10 cellular contexts compared by ENCODE assay signal in genomic region chrX:13472975-13473665, GRCh38.
DNase-seq lines count a peak whose midpoint lies in the region; ATAC-seq and TF ChIP-seq lines count a peak whose summit lies in the region.
"Had no signal": no experiment of that assay in that cellular context is flagged by ENCODE, and none has a peak within 500 bp of the region (broad histone marks: within the 10 kb centered on the region; RNA-seq: fewer than 3 reads in every experiment).

No MANE protein-coding gene starts in this region.

- peak overlapping the region; percentile 92 for H3K27ac Mint-ChIP-seq in activated T-helper 1 cell treated with anti-CD3 and anti-CD28 coated beads, Interleukin-12 subunit alpha, Interleukin-12 subunit beta, Interleukin-2, Interleukin-4 antibody, amounts not matched to agents 30 ng/mL and 10 ng/mL and 1 ng/mL, durations not matched to agents 14 hours and 24 hours and 36 hours
- no peak overlapping the region for H3K27ac Mint-ChIP-seq in type B pancreatic cell

- TF ChIP-seq CTCF in kidney epithelial cell (IDR thresholded peaks at IDR 0.05; ENCODE audit: insufficient read depth, low read length, poor library complexity, severe bottlenecking) (peak; percentile 16), type B pancreatic cell (conservative IDR thresholded peaks at IDR 0.05) (peak; percentile 20)

- intact Hi-C loops in activated T-helper 1 cell treated with anti-CD3 and anti-CD28 coated beads, Interleukin-12 subunit alpha, Interleukin-12 subunit beta, Interleukin-2, Interleukin-4 antibody, amounts not matched to agents 30 ng/mL and 10 ng/mL and 1 ng/mL, durations not matched to agents 14 hours and 24 hours and 36 hours (cut with micrococcal nuclease): loop anchor here (5.0 kb wide), 2 partner anchors 76 to 216 kb away; no protein-coding TSS in a partner anchor

- H3K9me3 Mint-ChIP-seq in activated T-cell treated with anti-CD3 and anti-CD28 coated beads, Interleukin-2, amount 50 U/mL, for 4 hours: no peaks in the 10 kb centered on the region
- H3K9me3 Mint-ChIP-seq in activated T-helper 1 cell treated with anti-CD3 and anti-CD28 coated beads, Interleukin-12 subunit alpha, Interleukin-12 subunit beta, Interleukin-2, Interleukin-4 antibody, amounts not matched to agents 30 ng/mL and 10 ng/mL and 1 ng/mL, durations not matched to agents 14 hours and 24 hours and 36 hours: no peaks in the 10 kb centered on the region
- H3K9me3 Mint-ChIP-seq in type B pancreatic cell: peaks cover 9% of the 10 kb centered on the region

- no peaks in the 10 kb centered on the region for H3K27me3 Mint-ChIP-seq in activated T-cell treated with anti-CD3 and anti-CD28 coated beads, Interleukin-2, amount 50 U/mL, for 4 hours (ENCODE audit: low read depth)
- no peaks in the 10 kb centered on the region for H3K27me3 Mint-ChIP-seq in activated T-helper 1 cell treated with anti-CD3 and anti-CD28 coated beads, Interleukin-12 subunit alpha, Interleukin-12 subunit beta, Interleukin-2, Interleukin-4 antibody, amounts not matched to agents 30 ng/mL and 10 ng/mL and 1 ng/mL, durations not matched to agents 14 hours and 24 hours and 36 hours (ENCODE audit: insufficient read depth)
- H3K27me3 Mint-ChIP-seq in type B pancreatic cell: no peaks in the 10 kb centered on the region

- peaks cover 26% of the 10 kb centered on the region for H3K4me1 Mint-ChIP-seq in activated T-cell treated with anti-CD3 and anti-CD28 coated beads, Interleukin-2, amount 50 U/mL, for 4 hours (ENCODE audit: low read depth)
- H3K4me1 Mint-ChIP-seq in activated T-helper 1 cell treated with anti-CD3 and anti-CD28 coated beads, Interleukin-12 subunit alpha, Interleukin-12 subunit beta, Interleukin-2, Interleukin-4 antibody, amounts not matched to agents 30 ng/mL and 10 ng/mL and 1 ng/mL, durations not matched to agents 14 hours and 24 hours and 36 hours (ENCODE audit: low read depth): peaks cover 44% of the 10 kb centered on the region
- H3K4me1 Mint-ChIP-seq in type B pancreatic cell (ENCODE audit: unreplicated experiment): no peaks in the 10 kb centered on the region

- DNase-seq in activated T-cell treated with anti-CD3 and anti-CD28 coated beads, Interleukin-2, amount 50 U/mL, for 4 hours: no peak
- DNase-seq in activated T-cell treated with anti-CD3 and anti-CD28 coated beads, Interleukin-2, amount 50 U/mL, for 1 hour: no peak
- DNase-seq in activated T-helper 1 cell treated with anti-CD3 and anti-CD28 coated beads, Interleukin-12 subunit alpha, Interleukin-12 subunit beta, Interleukin-2, Interleukin-4 antibody, amounts not matched to agents 30 ng/mL and 10 ng/mL and 1 ng/mL, durations not matched to agents 14 hours and 24 hours and 36 hours (ENCODE audit: low spot score): no peak
- DNase-seq in kidney epithelial cell (ENCODE audit: low read depth) (no peak), type B pancreatic cell (ENCODE audit: extremely low spot score, unreplicated experiment) (no peak), NK-92 (lab: John Stamatoyannopoulos, UW; ENCODE audit: unreplicated experiment) (no peak), hepatic stellate cell (ENCODE audit: low spot score) (no peak)
- DNase-seq: AML-193, KBM-7 had no signal

- ATAC-seq in activated T-cell treated with anti-CD3 and anti-CD28 coated beads, Interleukin-2, amount 50 U/mL, for 4 hours: no peak
- ATAC-seq in HG03521 (IDR thresholded peaks at IDR 0.05; ENCODE audit: unreplicated experiment): no peak

- H3K27me3 ChIP-seq in kidney epithelial cell (ENCODE audit: control insufficient read depth, insufficient read depth, low read length): no peaks in the 10 kb centered on the region

- no peaks in the 10 kb centered on the region for H3K36me3 Mint-ChIP-seq in activated T-cell treated with anti-CD3 and anti-CD28 coated beads, Interleukin-2, amount 50 U/mL, for 4 hours (ENCODE audit: insufficient read depth)
- peaks cover 6% of the 10 kb centered on the region for H3K36me3 Mint-ChIP-seq in activated T-helper 1 cell treated with anti-CD3 and anti-CD28 coated beads, Interleukin-12 subunit alpha, Interleukin-12 subunit beta, Interleukin-2, Interleukin-4 antibody, amounts not matched to agents 30 ng/mL and 10 ng/mL and 1 ng/mL, durations not matched to agents 14 hours and 24 hours and 36 hours (ENCODE audit: low read depth)
- no peaks in the 10 kb centered on the region for H3K36me3 Mint-ChIP-seq in type B pancreatic cell

- peak overlapping the region; percentile 65 for H3K4me3 Mint-ChIP-seq in activated T-cell treated with anti-CD3 and anti-CD28 coated beads, Interleukin-2, amount 50 U/mL, for 4 hours
- peak overlapping the region; percentile 73 for H3K4me3 Mint-ChIP-seq in activated T-helper 1 cell treated with anti-CD3 and anti-CD28 coated beads, Interleukin-12 subunit alpha, Interleukin-12 subunit beta, Interleukin-2, Interleukin-4 antibody, amounts not matched to agents 30 ng/mL and 10 ng/mL and 1 ng/mL, durations not matched to agents 14 hours and 24 hours and 36 hours
- no peak overlapping the region for H3K4me3 Mint-ChIP-seq in type B pancreatic cell

- H3K4me3 ChIP-seq in kidney epithelial cell (ENCODE audit: low read depth, low read length): no peak overlapping the region

- H3K36me3 ChIP-seq in kidney epithelial cell (ENCODE audit: control insufficient read depth, insufficient read depth, low read length): no peaks in the 10 kb centered on the region
